Comparison of ENCODE assay signal across 13 cellular contexts in the genomic region with DNA sequence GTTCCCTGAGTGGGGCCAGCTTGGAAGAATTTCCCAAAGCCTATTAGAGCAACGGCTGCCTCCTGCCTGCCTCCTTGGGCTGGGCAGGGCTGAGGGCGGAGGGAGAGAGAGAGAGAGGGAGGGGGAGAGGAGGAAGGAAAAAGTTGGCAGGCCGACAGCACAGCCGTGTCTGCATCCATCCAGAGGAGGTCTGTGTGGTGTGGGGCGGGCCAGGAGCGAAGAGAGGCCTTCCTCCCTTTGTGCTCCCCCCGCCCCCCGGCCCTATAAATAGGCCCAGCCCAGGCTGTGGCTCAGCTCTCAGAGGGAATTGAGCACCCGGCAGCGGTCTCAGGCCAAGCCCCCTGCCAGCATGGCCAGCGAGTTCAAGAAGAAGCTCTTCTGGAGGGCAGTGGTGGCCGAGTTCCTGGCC. TPM values are rescaled to one million over a fixed set of nuclear protein-coding genes. Genes with fewer than 3 reads are reported as not detected.
DNase-seq lines count a peak whose midpoint lies in the region; ATAC-seq lines count a peak whose summit lies in the region.
"Had no signal": no experiment of that assay in that cellular context is flagged by ENCODE, and none has a peak within 500 bp of the region (broad histone marks: within the 10 kb centered on the region; RNA-seq: fewer than 3 reads in every experiment).

A gene (plus strand): TSS at position 293 of the 409 bp plus-strand sequence. CDS start 57 bp downstream, at position 350.

- H3K36me3 ChIP-seq in BLaER1 treated with 17β-estradiol and CSF1 and Interleukin-3, amounts not matched to agents 10 nM and 100 nM: no peaks in the 10 kb centered on the region
- no peaks in the 10 kb centered on the region for H3K36me3 ChIP-seq in rectal smooth muscle tissue (ENCODE audit: control insufficient read depth, insufficient read depth, low read length)

- H3K27ac ChIP-seq in BLaER1 treated with 17β-estradiol and CSF1 and Interleukin-3, amounts not matched to agents 10 nM and 100 nM: peak within 1 kb of the TSS in 8 of 11 experiments; percentile 6 to 48 (median 28); a peak in 9 of 22 replicates
- peak within 1 kb of the TSS; percentile 81 for H3K27ac ChIP-seq in rectal smooth muscle tissue (ENCODE audit: low read depth, low read length)
- H3K27ac ChIP-seq: C4-2B had no signal

- H3K4me3 ChIP-seq in BLaER1 treated with 17β-estradiol and CSF1 and Interleukin-3, amounts not matched to agents 10 nM and 100 nM: peak within 1 kb of the TSS in 3 of 10 experiments; percentile 8 to 29 (median 23); a peak in 1 of 20 replicates
- peak within 1 kb of the TSS; percentile 64 for H3K4me3 ChIP-seq in rectal smooth muscle tissue (ENCODE audit: low read length)

- H3K9me3 ChIP-seq in BLaER1 treated with 17β-estradiol and CSF1 and Interleukin-3, amounts not matched to agents 10 nM and 100 nM (replicated peaks in 1 of 11): no peaks in the 10 kb centered on the region

- 0 out of 22 replicates have a peak, but pooled peaks cover 0 to 5% (median 0%) of the 10 kb centered on the region in 11 experiments for H3K27me3 ChIP-seq in BLaER1 treated with 17β-estradiol and CSF1 and Interleukin-3, amounts not matched to agents 10 nM and 100 nM
- H3K27me3 ChIP-seq in rectal smooth muscle tissue (ENCODE audit: control insufficient read depth, insufficient read depth, low read length): no peaks in the 10 kb centered on the region

- DNase-seq in anterior cingulate cortex (lab: John Stamatoyannopoulos, UW): peak in 39 of 58 donors; percentile 11 to 75 (median 46)
- peak; percentile 90 for DNase-seq in left ventricle myocardium superior
- no peak for DNase-seq in COLO668 (lab: John Stamatoyannopoulos, UW; ENCODE audit: unreplicated experiment)
- DNase-seq: activated T-cell treated with anti-CD3 and anti-CD28 coated beads, Interleukin-2, amount 50 U/mL, for 1 hour; foreskin melanocyte; stimulated activated naive CD4-positive, alpha-beta T cell treated with Interleukin-2 at 50 U/mL for 16 hours; SW 1271 had no signal

- H3K9ac ChIP-seq in BLaER1 treated with 17β-estradiol and CSF1 and Interleukin-3, amounts not matched to agents 10 nM and 100 nM: peak within 1 kb of the TSS in 7 of 11 experiments; percentile 7 to 56 (median 36); a peak in 15 of 22 replicates
- H3K9ac ChIP-seq in rectal smooth muscle tissue (ENCODE audit: low read length): peak within 1 kb of the TSS; percentile 13

- H4K20me1 ChIP-seq in BLaER1 treated with 17β-estradiol and CSF1 and Interleukin-3, amounts not matched to agents 10 nM and 100 nM: peaks cover 0 to 23% (median 0%) of the 10 kb centered on the region in 11 experiments; a peak in 3 of 22 replicates

- peak within 1 kb of the TSS; percentile 63 to 93 (median 85) for H3K4me2 ChIP-seq in BLaER1 treated with 17β-estradiol and CSF1 and Interleukin-3, amounts not matched to agents 10 nM and 100 nM

- ATAC-seq in left ventricle myocardium superior (peak; percentile 73), GM21528 (IDR thresholded peaks at IDR 0.05; ENCODE audit: low FRiP score, unreplicated experiment) (no peak), HG02981 (IDR thresholded peaks at IDR 0.05; ENCODE audit: unreplicated experiment) (no peak), HG02642 (IDR thresholded peaks at IDR 0.05; ENCODE audit: poor library complexity, unreplicated experiment) (no peak)

- peaks cover 52 to 77% (median 71%) of the 10 kb centered on the region in 10 experiments for H3K4me1 ChIP-seq in BLaER1 treated with 17β-estradiol and CSF1 and Interleukin-3, amounts not matched to agents 10 nM and 100 nM
- H3K4me1 ChIP-seq in rectal smooth muscle tissue (ENCODE audit: control insufficient read depth, insufficient read depth, low read length): peaks cover 33% of the 10 kb centered on the region

- intact Hi-C loops in left ventricle myocardium superior (cut with micrococcal nuclease): no loop called here

RNA-seq across cellular contexts. Expression of the gene that starts here (rescaled TPM):
- 323 TPM for total RNA-seq in left ventricle myocardium superior
